In the genomic region with DNA sequence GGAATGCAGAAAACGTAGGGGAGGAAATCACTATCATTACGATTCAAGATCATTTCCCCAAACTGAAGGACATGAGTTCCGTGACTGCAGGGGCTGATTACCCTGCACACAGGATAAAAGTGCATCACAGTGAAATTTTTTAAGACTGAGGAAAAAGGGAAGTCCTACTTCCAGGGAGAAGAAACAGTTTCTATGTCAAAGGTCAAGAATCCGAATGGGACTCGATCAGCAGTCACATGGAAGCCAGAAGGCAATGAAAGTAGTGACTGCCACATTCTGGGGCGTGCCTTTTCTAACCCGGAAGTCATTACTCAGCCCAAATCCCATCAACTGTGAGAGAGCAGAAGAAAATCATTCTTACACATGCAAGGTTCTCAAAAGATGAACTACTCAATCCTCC, we compare ENCODE assay signal across 12 cellular contexts. TPM values are rescaled to one million over a fixed set of nuclear protein-coding genes. Genes with fewer than 3 reads are reported as not detected.
DNase-seq lines count a peak whose midpoint lies in the region; ATAC-seq, FAIRE-seq and TF ChIP-seq lines count a peak whose summit lies in the region.
"Had no signal": no experiment of that assay in that cellular context is flagged by ENCODE, and none has a peak within 500 bp of the region (broad histone marks: within the 10 kb centered on the region; RNA-seq: fewer than 3 reads in every experiment).

No MANE protein-coding gene starts in this region.

- H3K4me1 Mint-ChIP-seq in effector memory CD8-positive, alpha-beta T cell (ENCODE audit: low read depth in 2 of 2) = peaks cover 26 to 47% of the 10 kb centered on the region in 2 donors
- H3K4me1 Mint-ChIP-seq in type B pancreatic cell (ENCODE audit: unreplicated experiment) = peaks cover 15% of the 10 kb centered on the region

- peak; percentile 16 for ATAC-seq in effector memory CD8-positive, alpha-beta T cell (replicated peaks)
- peak; percentile 55 for ATAC-seq in mucosa of descending colon
- no peak for ATAC-seq in HG03097 (IDR thresholded peaks at IDR 0.05; ENCODE audit: low FRiP score, unreplicated experiment)
- ATAC-seq: Panc1 had no signal

- H3K27ac Mint-ChIP-seq in effector memory CD8-positive, alpha-beta T cell = peak overlapping the region in 1 of 2 donors; percentile 69
- H3K27ac Mint-ChIP-seq in type B pancreatic cell = no peak overlapping the region

- H3K27me3 ChIP-seq in ACC112 (ENCODE audit: insufficient read depth, low read length) = no peaks in the 10 kb centered on the region

- peaks cover 7% of the 10 kb centered on the region for H3K4me1 ChIP-seq in ACC112 (ENCODE audit: control insufficient read depth, insufficient read depth, low read length, unreplicated experiment)
- H3K4me1 ChIP-seq in mucosa of descending colon (ENCODE audit: low read depth) = peaks cover 30% of the 10 kb centered on the region

- no peak overlapping the region for H3K4me3 Mint-ChIP-seq in effector memory CD8-positive, alpha-beta T cell
- no peak overlapping the region for H3K4me3 Mint-ChIP-seq in type B pancreatic cell
- H3K4me3 Mint-ChIP-seq: central memory CD8-positive, alpha-beta T cell had no signal

- no peaks in the 10 kb centered on the region for H3K9me3 ChIP-seq in mucosa of descending colon

- H3K9me3 Mint-ChIP-seq in effector memory CD8-positive, alpha-beta T cell = no peaks in the 10 kb centered on the region
- H3K9me3 Mint-ChIP-seq in type B pancreatic cell = no peaks in the 10 kb centered on the region
- H3K9me3 Mint-ChIP-seq: central memory CD8-positive, alpha-beta T cell had no signal

- peaks cover 24% of the 10 kb centered on the region for H3K36me3 Mint-ChIP-seq in effector memory CD8-positive, alpha-beta T cell (ENCODE audit: insufficient read depth)
- H3K36me3 Mint-ChIP-seq in type B pancreatic cell = peaks cover 3% of the 10 kb centered on the region

- TF ChIP-seq CTCF in mucosa of descending colon (IDR thresholded peaks at IDR 0.05) (no peak), type B pancreatic cell (conservative IDR thresholded peaks at IDR 0.05) (no peak)

- H3K79me2 ChIP-seq in ACC112 (ENCODE audit: control insufficient read depth, insufficient read depth, low read length, unreplicated experiment) = peaks cover 52% of the 10 kb centered on the region

- H3K36me3 ChIP-seq in ACC112 (ENCODE audit: insufficient read depth, low read length) = no peaks in the 10 kb centered on the region
- H3K36me3 ChIP-seq in mucosa of descending colon (ENCODE audit: low read depth) = no peaks in the 10 kb centered on the region

- H3K27me3 Mint-ChIP-seq in effector memory CD8-positive, alpha-beta T cell = no peaks in the 10 kb centered on the region
- no peaks in the 10 kb centered on the region for H3K27me3 Mint-ChIP-seq in type B pancreatic cell
- H3K27me3 Mint-ChIP-seq: CD4-positive, alpha-beta memory T cell; central memory CD8-positive, alpha-beta T cell had no signal

- H3K27ac ChIP-seq in ACC112 (ENCODE audit: low read depth, low read length) = peak overlapping the region; percentile 24; the same call in 1 of the 2 replicates

- FAIRE-seq in HTR-8/SVneo (lab: Jason Lieb, UNC) = no peak

- no peak overlapping the region for H3K4me3 ChIP-seq in ACC112 (ENCODE audit: low read depth, low read length)
- H3K4me3 ChIP-seq in mucosa of descending colon = no peak overlapping the region

- H2AFZ ChIP-seq in ACC112 (ENCODE audit: low read length, unreplicated experiment) = no peak overlapping the region

- intact Hi-C loops in mucosa of descending colon (cut with DNase I, micrococcal nuclease) = no loop called here

- DNase-seq in HTR-8/SVneo (ENCODE audit: insufficient read length, low spot score) = peak; percentile 42
- DNase-seq in effector memory CD8-positive, alpha-beta T cell = no peak
- DNase-seq in mucosa of descending colon = peak in 1 of 3 donors; percentile 65
- DNase-seq in type B pancreatic cell (ENCODE audit: extremely low spot score, unreplicated experiment) = no peak
- no peak for DNase-seq in stimulated activated CD4-positive, alpha-beta T cell treated with anti-CD3 and anti-CD28 coated beads, Interleukin-2, amount 100 ng/mL, for 48 hours
- DNase-seq in epidermal melanocyte (ENCODE audit: insufficient read length, low spot score) = no peak
- DNase-seq: CD4-positive, alpha-beta memory T cell; stimulated activated naive CD4-positive, alpha-beta T cell treated with Interleukin-2 at 50 U/mL for 16 hours had no signal

RNA-seq across cellular contexts. Expression of a gene that starts 12.1 kb away (rescaled TPM):
- total RNA-seq in mucosa of descending colon (100 to 1,000 TPM; 124 to 192 (median 155) TPM), type B pancreatic cell (ENCODE audit: low replicate concordance) (34.9 and 35.0 TPM in 2 replicates)

RNA-seq across cellular contexts. Expression of a gene that starts 12.3 kb away (rescaled TPM):
- total RNA-seq in mucosa of descending colon (10 to 100 TPM in 2 of 3 donors, 1 to 10 TPM in 1; 9.7 to 15.4 (median 14.1) TPM), type B pancreatic cell (ENCODE audit: low replicate concordance) (12.3 and 15.0 TPM in 2 replicates)
